Comparison of ENCODE assay signal across 8 cellular contexts in genomic region chr11:46916669-46917108, GRCh38. TPM values are rescaled to one million over a fixed set of nuclear protein-coding genes. Genes with fewer than 3 reads are reported as not detected.
DNase-seq lines count a peak whose midpoint lies in the region; ATAC-seq and TF ChIP-seq lines count a peak whose summit lies in the region.

No MANE protein-coding gene starts in this region.

- in situ Hi-C loops in GM13976 (cut with MboI; ENCODE audit: low sequenced_read_pairs, unreplicated experiment) (no loop called here), SK-MEL-5 (cut with HindIII; ENCODE audit: low pct_unique_long_range_greater_than_20kb, low sequenced_read_pairs) (no loop called here)

- H3K27me3 ChIP-seq in duodenal mucosa (ENCODE audit: control insufficient read depth in 1 of 2, insufficient read depth in 2 of 2, low read length in 2 of 2) (peaks cover 3 to 7% of the 10 kb centered on the region in 2 donors), right lobe of liver (peaks cover 0 to 8% of the 10 kb centered on the region in 2 donors), testis (no peaks in the 10 kb centered on the region)

- TF ChIP-seq CTCF in AG09309 (IDR thresholded peaks at IDR 0.05; ENCODE audit: control insufficient read depth, insufficient read depth, low read depth, low read length, missing control alignments) (peak; percentile 33), GM13976 (IDR thresholded peaks at IDR 0.05; ENCODE audit: borderline replicate concordance, control extremely low read depth, extremely low read depth, insufficient read depth, missing control alignments) (no peak), right lobe of liver (IDR thresholded peaks at IDR 0.05) (no peak), testis (IDR thresholded peaks at IDR 0.05) (no peak)

- DNase-seq in AG09309 (ENCODE audit: low read depth) (no peak), GM13976 (ENCODE audit: low spot score) (peak; percentile 71), SK-MEL-5 (ENCODE audit: low read depth, low spot score) (peak; percentile 61), right lobe of liver (no peak), testis (peak; percentile 65), NCI-H226 (no peak)

- H3K9ac ChIP-seq in duodenal mucosa (ENCODE audit: low read depth in 1 of 2, low read length in 2 of 2) = peak overlapping the region; percentile 66 to 67

- TF ChIP-seq POLR2A in right lobe of liver (IDR thresholded peaks at IDR 0.05) = no peak
- TF ChIP-seq POLR2A in testis (IDR thresholded peaks at IDR 0.05) = no peak

- H3K36me3 ChIP-seq in duodenal mucosa (ENCODE audit: control insufficient read depth in 1 of 2, insufficient read depth in 2 of 2, low read length in 2 of 2) (no peaks in the 10 kb centered on the region), right lobe of liver (no peaks in the 10 kb centered on the region), testis (ENCODE audit: low read depth, missing control alignments) (no peaks in the 10 kb centered on the region)

- WGBS in right lobe of liver (ENCODE audit: insufficient coverage, low coverage, low lambda C conversion rate, missing lambda C conversion rate) = 5% methylated on average over 16 of the region's 16 CpGs
- WGBS in testis, 2 donors = 0 to 1% methylated on average over 16 of the region's 16 CpGs

- peak; percentile 60 to 70 (median 67) for ATAC-seq in right lobe of liver
- no peak for ATAC-seq in HG03571 (IDR thresholded peaks at IDR 0.05; ENCODE audit: unreplicated experiment)

- H3K4me3 ChIP-seq in AG09309 (ENCODE audit: control insufficient read depth, low read depth, low read length) = peak overlapping the region; percentile 47
- H3K4me3 ChIP-seq in duodenal mucosa (ENCODE audit: low read depth in 1 of 2, low read length in 2 of 2) = peak overlapping the region; percentile 76 to 86
- H3K4me3 ChIP-seq in right lobe of liver = peak overlapping the region; percentile 12 to 57 (median 44)
- H3K4me3 ChIP-seq in testis = peak overlapping the region; percentile 58 to 65

- H3K9me3 ChIP-seq in duodenal mucosa (ENCODE audit: control insufficient read depth in 1 of 2, low read length in 2 of 2) (no peaks in the 10 kb centered on the region), right lobe of liver (no peaks in the 10 kb centered on the region), testis (no peaks in the 10 kb centered on the region)

- no peak overlapping the region for H3K27ac ChIP-seq in duodenal mucosa (ENCODE audit: low read depth, low read length)
- peak overlapping the region in 1 of 3 donors; percentile 1 for H3K27ac ChIP-seq in right lobe of liver
- H3K27ac ChIP-seq in testis = peak overlapping the region in 1 of 2 donors; percentile 57

- H3K4me1 ChIP-seq in duodenal mucosa (ENCODE audit: control insufficient read depth in 1 of 2, insufficient read depth in 2 of 2, low read length in 2 of 2) (peaks cover 33 to 36% of the 10 kb centered on the region in 2 donors), right lobe of liver (peaks cover 0 to 13% (median 0%) of the 10 kb centered on the region in 4 donors), testis (peaks cover 7% of the 10 kb centered on the region)

- intact Hi-C loops in right lobe of liver (cut with DNase I) = no loop called here
- intact Hi-C loops in testis (cut with DNase I; ENCODE audit: low total_unique reads) = no loop called here

RNA-seq across cellular contexts. Expression of gene LRP4, which starts 1.7 kb away (rescaled TPM):
- total RNA-seq in SK-MEL-5 (2014; rRNA removed; shearing (Covaris generic)) = 7.2 and 7.8 TPM in 2 replicates
- polyA plus RNA-seq in SK-MEL-5 (2015; cell fraction: cytosol; rRNA removed) = 21.7 and 26.4 TPM in 2 replicates
- 34.6 and 46.8 TPM in 2 replicates for polyA plus RNA-seq in SK-MEL-5 (2015; cell fraction: nucleus; rRNA removed)
- total RNA-seq in right lobe of liver (1 to 10 TPM in 2 of 6 experiments, under 1 TPM in 4; 0.43 to 1.2 (median 0.84) TPM), testis (1 to 10 TPM; 4.9 to 8.1 TPM)
- polyA plus RNA-seq in testis (ENCODE audit: insufficient read depth, low read depth, low replicate concordance) = 7.8 TPM

RNA-seq across cellular contexts. Expression of gene CSTPP1, which starts 19.9 kb away (rescaled TPM):
- 12.2 and 14.7 TPM in 2 replicates for total RNA-seq in SK-MEL-5 (2014; rRNA removed; shearing (Covaris generic))
- 19.7 and 20.7 TPM in 2 replicates for polyA plus RNA-seq in SK-MEL-5 (2015; cell fraction: cytosol; rRNA removed)
- polyA plus RNA-seq in SK-MEL-5 (2015; cell fraction: nucleus; rRNA removed) = 23.7 and 27.3 TPM in 2 replicates
- total RNA-seq in right lobe of liver = 1 to 10 TPM; 3.3 to 7.5 (median 4.6) TPM
- total RNA-seq in testis = 10 to 100 TPM; 39.0 to 44.9 TPM
- 70.0 TPM for polyA plus RNA-seq in testis (ENCODE audit: insufficient read depth, low read depth, low replicate concordance)

Comparison
In these comparisons a context has a peak if more than half of its experiments do, and no peak if none do; other contexts are left out.
1. DNase-seq: peak in GM13976 (single experiment), SK-MEL-5 (single experiment) and testis (single experiment); none in AG09309 (single experiment), right lobe of liver (0 of 3) and NCI-H226 (single experiment).
2. Peak in every context shown above with its lines, with median percentiles within 50 percentile points of each other: H3K4me3 ChIP-seq.